In genomic region chr20:35616465-35617396, GRCh38 we compare ENCODE assay signal across 8 cellular contexts. TPM values are rescaled to one million over a fixed set of nuclear protein-coding genes. Genes with fewer than 3 reads are reported as not detected.
A peak's percentile ranks its signal among the peaks of the same experiment; 100 is the strongest.
DNase-seq lines count a peak whose midpoint lies in the region; TF ChIP-seq lines count a peak whose summit lies in the region.

No MANE protein-coding gene starts in this region.

- no peaks in the 10 kb centered on the region for H3K27me3 Mint-ChIP-seq in Caco-2 (ENCODE audit: insufficient read depth, unreplicated experiment)
- H3K27me3 Mint-ChIP-seq in H9 (ENCODE audit: low read depth) = peaks cover 34% of the 10 kb centered on the region
- peaks cover 2% of the 10 kb centered on the region for H3K27me3 Mint-ChIP-seq in activated CD4-positive, alpha-beta T cell treated with anti-CD3 and anti-CD28 coated beads, Interleukin-2, amount 10 ng/mL, durations not matched to agents 7 days and 5 days

- no peak overlapping the region for H3K9ac ChIP-seq in H9 (ENCODE audit: extremely low read depth, insufficient read length, low read length)

- no peak overlapping the region for H2BK15ac ChIP-seq in H9 (ENCODE audit: low read depth, low read length)

- H2BK12ac ChIP-seq in H9 (ENCODE audit: insufficient read length, low read depth, low read length) = no peak overlapping the region

- H3K23me2 ChIP-seq in H9 (ENCODE audit: insufficient read length, low read depth, low read length, poor library complexity, severe bottlenecking) = peaks cover 18% of the 10 kb centered on the region

- H2BK5ac ChIP-seq in H9 (ENCODE audit: insufficient read length, low read length) = no peak overlapping the region

- no peaks in the 10 kb centered on the region for H3K9me3 Mint-ChIP-seq in Caco-2 (ENCODE audit: unreplicated experiment)
- H3K9me3 Mint-ChIP-seq in H9 = no peaks in the 10 kb centered on the region
- no peaks in the 10 kb centered on the region for H3K9me3 Mint-ChIP-seq in activated CD4-positive, alpha-beta T cell treated with anti-CD3 and anti-CD28 coated beads, Interleukin-2, amount 10 ng/mL, durations not matched to agents 7 days and 5 days

- H3T11ph ChIP-seq in H9 (ENCODE audit: low read length) = no peak overlapping the region

- H3K27ac Mint-ChIP-seq in Caco-2 (ENCODE audit: unreplicated experiment) (peak overlapping the region; percentile 100), H9 (peak overlapping the region; percentile 96 to 98 (median 97); a peak in 6 of 7 replicates)
- peak overlapping the region; percentile 94 for H3K27ac Mint-ChIP-seq in activated CD4-positive, alpha-beta T cell treated with anti-CD3 and anti-CD28 coated beads, Interleukin-2, amount 10 ng/mL, durations not matched to agents 7 days and 5 days

- H2BK20ac ChIP-seq in H9 (ENCODE audit: low read depth, low read length, poor library complexity, severe bottlenecking) = no peak overlapping the region

- peaks cover 5% of the 10 kb centered on the region; the same call in 1 of the 2 replicates for H3K4me1 ChIP-seq in Caco-2
- H3K4me1 ChIP-seq in H9 (ENCODE audit: insufficient read depth, low read length) = no peaks in the 10 kb centered on the region

- no peaks in the 10 kb centered on the region for H3K36me3 ChIP-seq in Caco-2 (ENCODE audit: control insufficient read depth, insufficient read depth, low read length)

- no peaks in the 10 kb centered on the region for H3K27me3 ChIP-seq in Caco-2 (replicated peaks; ENCODE audit: control insufficient read depth, insufficient read depth, low read length)
- no peaks in the 10 kb centered on the region; the same call in 1 of the 2 replicates for H3K27me3 ChIP-seq in H9 (ENCODE audit: insufficient read depth, low read length)

- POLR2A ChIA-PET in Caco-2 (lab: Charles Lee) = interaction anchor here (0.5 to 2.8 kb wide), 17 partner anchors 9 to 337 kb away, joined by 3 to 38 read pairs (median 6); partner anchors contain the start of genes CEP250, CPNE1, ERGIC3 and NFS1
- POLR2A ChIA-PET in activated CD4-positive, alpha-beta T cell treated with anti-CD3 and anti-CD28 coated beads, Interleukin-2, amount 10 ng/mL, durations not matched to agents 7 days and 5 days (lab: Charles Lee) = interaction anchor here (1.2 to 2.3 kb wide), 4 partner anchors 47 to 337 kb away, joined by 5 to 10 read pairs (median 8); partner anchors contain the start of genes RBM39 and SCAND1

- no peaks in the 10 kb centered on the region for H3K79me1 ChIP-seq in H9 (ENCODE audit: insufficient read depth, low read depth, low read length, poor library complexity, severe bottlenecking)

- no peak overlapping the region for H3K4ac ChIP-seq in H9 (ENCODE audit: low read depth, low read length)

- H3K4me3 Mint-ChIP-seq in Caco-2 (ENCODE audit: unreplicated experiment) (peak overlapping the region; percentile 98), H9 (peak overlapping the region; percentile 81 to 96)
- H3K4me3 Mint-ChIP-seq in activated CD4-positive, alpha-beta T cell treated with anti-CD3 and anti-CD28 coated beads, Interleukin-2, amount 10 ng/mL, durations not matched to agents 7 days and 5 days = peak overlapping the region; percentile 77

- H3K56ac ChIP-seq in H9 (ENCODE audit: insufficient read length, low read depth, low read length) = no peak overlapping the region

- no peak overlapping the region for H3K14ac ChIP-seq in H9 (ENCODE audit: insufficient read depth, low read length)

- DNase-seq in Caco-2 = peak; percentile 96
- peak; percentile 91 for DNase-seq in H9
- peak; percentile 69 for DNase-seq in NCI-H2171 treated with DMSO at 0.1 percent for 48 hours (lab: John Stamatoyannopoulos, UW)
- DNase-seq in activated CD4-positive, alpha-beta T cell treated with anti-CD3 and anti-CD28 coated beads, Interleukin-2, amount 10 ng/mL, durations not matched to agents 7 days and 5 days = peak; percentile 100
- DNase-seq in epidermal melanocyte (ENCODE audit: insufficient read length, low spot score) = peak; percentile 67
- DNase-seq in mesenteric fat pad (ENCODE audit: low spot score) = peak; percentile 95
- peak; percentile 50 for DNase-seq in stimulated activated naive CD4-positive, alpha-beta T cell treated with Interleukin-2 at 50 U/mL for 16 hours (lab: John Stamatoyannopoulos, UW)
- no peak for DNase-seq in NK-92 (lab: John Stamatoyannopoulos, UW; ENCODE audit: unreplicated experiment)

- no peak for TF ChIP-seq CTCF in Caco-2 (IDR thresholded peaks at IDR 0.05; ENCODE audit: insufficient read depth in 1 of 2, low read depth in 1 of 2, low read length in 1 of 2, severe bottlenecking in 1 of 2, unreplicated experiment in 1 of 2)
- no peak for TF ChIP-seq CTCF in H9 (conservative IDR thresholded peaks at IDR 0.05)

- H3K4me1 Mint-ChIP-seq in Caco-2 (ENCODE audit: low read depth, unreplicated experiment) (peaks cover 29% of the 10 kb centered on the region), H9 (peaks cover 21 to 27% of the 10 kb centered on the region in 2 experiments)
- H3K4me1 Mint-ChIP-seq in activated CD4-positive, alpha-beta T cell treated with anti-CD3 and anti-CD28 coated beads, Interleukin-2, amount 10 ng/mL, durations not matched to agents 7 days and 5 days = peaks cover 43% of the 10 kb centered on the region

- H3K9me3 ChIP-seq in Caco-2 (no peaks in the 10 kb centered on the region), H9 (ENCODE audit: control insufficient read depth, low read depth, low read length) (no peaks in the 10 kb centered on the region)

- no peaks in the 10 kb centered on the region for H4K20me1 ChIP-seq in H9 (ENCODE audit: control insufficient read depth, insufficient read depth, insufficient read length)

- no peak overlapping the region for H3K27ac ChIP-seq in H9 (ENCODE audit: insufficient read length, low read depth, low read length)

- H3K4me2 ChIP-seq in H9 (ENCODE audit: insufficient read depth, insufficient read length, low read length) = peak overlapping the region; percentile 77

- intact Hi-C loops in Caco-2 (cut with micrococcal nuclease; ENCODE audit: unreplicated experiment) = loop anchor here (1.0 to 10.0 kb wide), 14 partner anchors 15 to 578 kb away; partner anchors contain the start of genes CEP250, CPNE1, NFS1 and PHF20

- no peak overlapping the region for H3K18ac ChIP-seq in H9 (ENCODE audit: insufficient read length, low read depth, low read length)

- TSS peak; percentile 26 for BruUV-seq in Caco-2 (replicated peaks; lab: Mats Ljungman, UMichigan)

- H2BK120ac ChIP-seq in H9 (ENCODE audit: low read depth, low read length, poor library complexity, severe bottlenecking) = no peak overlapping the region

- H3K79me2 ChIP-seq in H9 (ENCODE audit: insufficient read depth, low read length) = no peaks in the 10 kb centered on the region

- peak overlapping the region; percentile 66 for H3K4me3 ChIP-seq in Caco-2 (ENCODE audit: low read depth, low read length)

- H4K8ac ChIP-seq in H9 (replicated peaks; ENCODE audit: insufficient read length, low read depth, low read length) = no peak overlapping the region

- H4K5ac ChIP-seq in H9 (ENCODE audit: insufficient read length, low read depth, low read length) = no peak overlapping the region

- H4K91ac ChIP-seq in H9 (ENCODE audit: insufficient read length, low read depth, low read length) = no peak overlapping the region

- H3K36me3 Mint-ChIP-seq in Caco-2 (ENCODE audit: insufficient read depth, unreplicated experiment) (peaks cover 79% of the 10 kb centered on the region), H9 (ENCODE audit: insufficient read depth in 1 of 3, low read depth in 3 of 3) (no peaks in the 10 kb centered on the region)
- no peaks in the 10 kb centered on the region for H3K36me3 Mint-ChIP-seq in activated CD4-positive, alpha-beta T cell treated with anti-CD3 and anti-CD28 coated beads, Interleukin-2, amount 10 ng/mL, durations not matched to agents 7 days and 5 days (ENCODE audit: low read depth)

- CTCF ChIA-PET in Caco-2 (lab: Charles Lee) = interaction anchor here (0.6 to 5.4 kb wide), 21 partner anchors 10 to 378 kb away, joined by 3 to 46 read pairs (median 5); partner anchors contain the start of genes CEP250, CPNE1, ERGIC3 and NFS1
- CTCF ChIA-PET in activated CD4-positive, alpha-beta T cell treated with anti-CD3 and anti-CD28 coated beads, Interleukin-2, amount 10 ng/mL, durations not matched to agents 7 days and 5 days (lab: Charles Lee) = interaction anchor here (0.5 to 9.3 kb wide), 7 partner anchors 8 to 376 kb away, joined by 3 to 50 read pairs (median 5); partner anchors contain the start of gene SCAND1

- no peak overlapping the region for H2AK5ac ChIP-seq in H9 (ENCODE audit: insufficient read length, low read length)

- no peak overlapping the region for H3K23ac ChIP-seq in H9 (ENCODE audit: insufficient read length, low read depth, low read length)

- no CpG with 5 or more reads among the region's 57 CpGs for WGBS in H9 (ENCODE audit: extremely low coverage, insufficient read length, low lambda C conversion rate)

- H2AFZ ChIP-seq in H9 (ENCODE audit: low read length) = no peak overlapping the region

RNA-seq across cellular contexts. Expression of gene SPAG4, which starts 1.1 kb away (rescaled TPM):
- 5.4 and 6.1 TPM in 2 replicates for total RNA-seq in Caco-2 (2022)
- 4.9 and 5.3 TPM in 2 replicates for total RNA-seq in H9 (2021)
- total RNA-seq in activated CD4-positive, alpha-beta T cell treated with anti-CD3 and anti-CD28 coated beads, Interleukin-2, amount 10 ng/mL, durations not matched to agents 7 days and 5 days = 1 to 10 TPM; 1.7 to 1.9 TPM
- 2.2 TPM for total RNA-seq in mesenteric fat pad

RNA-seq across cellular contexts. Expression of gene CPNE1, which starts 48.0 kb away (rescaled TPM):
- total RNA-seq in Caco-2 (2022) = 815 and 833 TPM in 2 replicates
- total RNA-seq in H9 (2021) = 152 and 155 TPM in 2 replicates
- 100 to 1,000 TPM; 252 to 256 TPM for total RNA-seq in activated CD4-positive, alpha-beta T cell treated with anti-CD3 and anti-CD28 coated beads, Interleukin-2, amount 10 ng/mL, durations not matched to agents 7 days and 5 days
- 126 TPM for total RNA-seq in mesenteric fat pad

RNA-seq across cellular contexts. Expression of gene RBM12, which starts 48.0 kb away (rescaled TPM):
- 146 and 147 TPM in 2 replicates for total RNA-seq in Caco-2 (2022)
- total RNA-seq in H9 (2021) = 260 TPM in 2 replicates
- 100 to 1,000 TPM; 121 to 127 TPM for total RNA-seq in activated CD4-positive, alpha-beta T cell treated with anti-CD3 and anti-CD28 coated beads, Interleukin-2, amount 10 ng/mL, durations not matched to agents 7 days and 5 days
- 73.4 TPM for total RNA-seq in mesenteric fat pad
